8 cellular contexts compared by ENCODE assay signal in genomic region chr1:179025125-179025974, GRCh38. TPM values are rescaled to one million over a fixed set of nuclear protein-coding genes. Genes with fewer than 3 reads are reported as not detected.
DNase-seq lines count a peak whose midpoint lies in the region; ATAC-seq, FAIRE-seq and TF ChIP-seq lines count a peak whose summit lies in the region.

TSS of gene FAM20B (plus strand) at chr1:179025894. CDS start at chr1:179043848, 17,954 bp downstream.

- no peaks in the 10 kb centered on the region for H3K36me3 Mint-ChIP-seq in astrocyte (ENCODE audit: low read depth, unreplicated experiment)

- peaks cover 17% of the 10 kb centered on the region for H4K20me1 ChIP-seq in astrocyte (ENCODE audit: insufficient read depth, low read length)

- H3K27ac ChIP-seq in astrocyte (ENCODE audit: low read depth, low read length): peak within 1 kb of the TSS; percentile 71
- H3K27ac ChIP-seq in right cardiac atrium (ENCODE audit: low read length): peak within 1 kb of the TSS; percentile 99
- peak within 1 kb of the TSS; percentile 92 for H3K27ac ChIP-seq in urinary bladder (ENCODE audit: low read depth)

- 15% methylated on average over 58 of the region's 58 CpGs for WGBS in right cardiac atrium
- 14% methylated on average over 58 of the region's 58 CpGs for WGBS in urinary bladder

- no peaks in the 10 kb centered on the region for H3K9me3 Mint-ChIP-seq in astrocyte (ENCODE audit: unreplicated experiment)

- peaks cover 42% of the 10 kb centered on the region for H3K79me2 ChIP-seq in astrocyte (ENCODE audit: insufficient read depth, low read length)

- H3K27me3 ChIP-seq in astrocyte (ENCODE audit: insufficient read depth, low read length) (peaks cover 3% of the 10 kb centered on the region), right cardiac atrium (ENCODE audit: control insufficient read depth, insufficient read depth) (no peaks in the 10 kb centered on the region)

- peak within 1 kb of the TSS; percentile 89 for H2AFZ ChIP-seq in astrocyte (ENCODE audit: low read depth, low read length)

- H3K9me3 ChIP-seq in astrocyte (ENCODE audit: insufficient read depth, low read depth, low read length) (no peaks in the 10 kb centered on the region), right cardiac atrium (ENCODE audit: control insufficient read depth, low read length) (no peaks in the 10 kb centered on the region)

- TF ChIP-seq CTCF in astrocyte (IDR thresholded peaks at IDR 0.05; ENCODE audit: insufficient read depth, low read depth, low read length): no peak

- H3K4me1 Mint-ChIP-seq in astrocyte (ENCODE audit: low read depth, unreplicated experiment): peaks cover 16% of the 10 kb centered on the region

- intact Hi-C loops in right cardiac atrium (cut with DNase I): no loop called here

- H3K4me3 Mint-ChIP-seq in astrocyte (ENCODE audit: unreplicated experiment): peak within 1 kb of the TSS; percentile 97

- peak within 1 kb of the TSS; percentile 80 for H3K27ac Mint-ChIP-seq in astrocyte (ENCODE audit: unreplicated experiment)

- peak within 1 kb of the TSS; percentile 89 for H3K9ac ChIP-seq in astrocyte (ENCODE audit: low read length)

- peaks cover 5% of the 10 kb centered on the region for H3K4me1 ChIP-seq in astrocyte (ENCODE audit: insufficient read depth, low read length)
- peaks cover 2% of the 10 kb centered on the region for H3K4me1 ChIP-seq in right cardiac atrium (ENCODE audit: control insufficient read depth, insufficient read depth, low read length)
- no peaks in the 10 kb centered on the region for H3K4me1 ChIP-seq in urinary bladder (ENCODE audit: insufficient read depth)

- no peak for FAIRE-seq in astrocyte (lab: Jason Lieb, UNC)

- H3K4me3 ChIP-seq in astrocyte (ENCODE audit: insufficient read depth, low read depth, low read length) (peak within 1 kb of the TSS; percentile 75), right cardiac atrium (ENCODE audit: low read length) (peak within 1 kb of the TSS; percentile 99), urinary bladder (ENCODE audit: low read depth, low read length) (peak within 1 kb of the TSS; percentile 97)

- DNase-seq in NCI-H2029 (lab: John Stamatoyannopoulos, UW): peak; percentile 53
- DNase-seq in T-helper 9 cell: peak; percentile 85
- DNase-seq in astrocyte (ENCODE audit: low read depth): peak; percentile 84
- peak; percentile 95 to 99 (median 98) for DNase-seq in right cardiac atrium
- peak; percentile 63 for DNase-seq in pulmonary artery endothelial cell (ENCODE audit: low read depth, low spot score)

- ATAC-seq in GM18502 (IDR thresholded peaks at IDR 0.05; ENCODE audit: poor library complexity, unreplicated experiment) (peak; percentile 84), HG02970 (IDR thresholded peaks at IDR 0.05; ENCODE audit: low FRiP score, unreplicated experiment) (peak; percentile 82), right cardiac atrium (peak; percentile 97)

- H3K36me3 ChIP-seq in astrocyte (ENCODE audit: insufficient read depth, low read length): no peaks in the 10 kb centered on the region
- H3K36me3 ChIP-seq in urinary bladder (ENCODE audit: insufficient read depth): no peaks in the 10 kb centered on the region

- peaks cover 4% of the 10 kb centered on the region for H3K27me3 Mint-ChIP-seq in astrocyte (ENCODE audit: low read depth, unreplicated experiment)

- peak within 1 kb of the TSS; percentile 95 for H3K4me2 ChIP-seq in astrocyte (ENCODE audit: low read length)

RNA-seq across cellular contexts. Expression of gene FAM20B, which starts in this region (rescaled TPM):
- 34.0 and 39.8 TPM in 2 replicates for total RNA-seq in astrocyte
- 10 to 100 TPM; 59.0 to 81.3 (median 62.1) TPM for total RNA-seq in right cardiac atrium
- 24.2 TPM for polyA plus RNA-seq in right cardiac atrium
- total RNA-seq in pulmonary artery endothelial cell: 37.2 and 38.1 TPM in 2 replicates
- 37.6 TPM for total RNA-seq in urinary bladder
- polyA plus RNA-seq in urinary bladder: 28.3 TPM

Comparison
In these comparisons a context has a peak if more than half of its experiments do, and no peak if none do; other contexts are left out.
1. Peak in every context shown above with its lines: DNase-seq, ATAC-seq, H3K4me3 ChIP-seq and H3K27ac ChIP-seq.